In genomic region chr1:224340711-224341384, GRCh38 we compare ENCODE assay signal across 8 cellular contexts. TPM values are rescaled to one million over a fixed set of nuclear protein-coding genes. Genes with fewer than 3 reads are reported as not detected.
DNase-seq lines count a peak whose midpoint lies in the region; ATAC-seq and FAIRE-seq lines count a peak whose summit lies in the region.

No MANE protein-coding gene starts in this region.

- no peaks in the 10 kb centered on the region for H3K27me3 ChIP-seq in iPS-15b (ENCODE audit: control insufficient read depth, insufficient read depth, low read length)
- H3K27me3 ChIP-seq in small intestine (ENCODE audit: control insufficient read depth in 2 of 2, insufficient read depth in 2 of 2, low read length in 2 of 2): no peaks in the 10 kb centered on the region

- H3K4me3 ChIP-seq in iPS-15b (ENCODE audit: low read depth, low read length) (peak overlapping the region; percentile 48), small intestine (ENCODE audit: low read depth in 1 of 2, low read length in 2 of 2) (peak overlapping the region; percentile 11 to 81)

- DNase-seq in activated gamma-delta T cell treated with Interleukin-2 at 50 U/mL for 16 hours: peak; percentile 31
- DNase-seq in activated gamma-delta T cell (lab: John Stamatoyannopoulos, UW): no peak
- peak; percentile 63 for DNase-seq in NCI-H146 (lab: John Stamatoyannopoulos, UW)
- peak; percentile 31 for DNase-seq in activated naive CD4-positive, alpha-beta T cell treated with anti-CD3 and anti-CD28 coated beads, Interleukin-2, amount 50 U/mL, for 16 hours
- DNase-seq in small intestine: peak; percentile 63
- DNase-seq in germinal center (ENCODE audit: low spot score): no peak

- H3K9me3 ChIP-seq in iPS-15b (ENCODE audit: control insufficient read depth, insufficient read depth, low read length) (peaks cover 6% of the 10 kb centered on the region), small intestine (ENCODE audit: control insufficient read depth, low read depth) (no peaks in the 10 kb centered on the region)

- H3K36me3 ChIP-seq in iPS-15b (ENCODE audit: control insufficient read depth, insufficient read depth, low read length): no peaks in the 10 kb centered on the region
- H3K36me3 ChIP-seq in small intestine (ENCODE audit: control insufficient read depth in 2 of 2, insufficient read depth in 2 of 2, low read length in 2 of 2): no peaks in the 10 kb centered on the region

- no peak for ATAC-seq in GM18873 (IDR thresholded peaks at IDR 0.05; ENCODE audit: low FRiP score, unreplicated experiment)

- H3K4me1 ChIP-seq in iPS-15b (ENCODE audit: control insufficient read depth, insufficient read depth, low read length) (peaks cover 10% of the 10 kb centered on the region), small intestine (ENCODE audit: control insufficient read depth in 2 of 2, insufficient read depth in 1 of 2, low read depth in 1 of 2, low read length in 1 of 2) (no peaks in the 10 kb centered on the region)

- 4 to 6% (median 5%) methylated on average over 29 to 31 of the region's 31 CpGs for WGBS in small intestine, 3 donors

- peak overlapping the region; percentile 71 for H3K9ac ChIP-seq in iPS-15b (ENCODE audit: low read depth, low read length)

- FAIRE-seq in small intestine (lab: Jason Lieb, UNC): no peak

- peak overlapping the region in 1 of 2 donors; percentile 48 for H3K27ac ChIP-seq in small intestine (ENCODE audit: low read depth in 1 of 2, low read length in 1 of 2)

RNA-seq across cellular contexts. Expression of gene NVL, which starts 10.9 kb away (rescaled TPM):
- polyA plus RNA-seq in small intestine: 10 to 100 TPM; 16.4 to 39.1 (median 22.2) TPM

RNA-seq across cellular contexts. Expression of gene CNIH4, which starts 15.8 kb away (rescaled TPM):
- polyA plus RNA-seq in small intestine: 10 to 100 TPM; 43.2 to 91.6 (median 64.6) TPM

Comparison
In these comparisons a context has a peak if more than half of its experiments do, and no peak if none do; other contexts are left out.
1. DNase-seq: peak in activated gamma-delta T cell treated with Interleukin-2 at 50 U/mL for 16 hours (single experiment), NCI-H146 (single experiment), activated naive CD4-positive, alpha-beta T cell treated with anti-CD3 and anti-CD28 coated beads, Interleukin-2, amount 50 U/mL, for 16 hours (single experiment) and small intestine (single experiment); none in activated gamma-delta T cell (single experiment) and germinal center (single experiment).